ENCODE assay signal across 10 cellular contexts in genomic region chr3:186882881-186883685, GRCh38. TPM values are rescaled to one million over a fixed set of nuclear protein-coding genes. Genes with fewer than 3 reads are reported as not detected.
DNase-seq lines count a peak whose midpoint lies in the region; ATAC-seq and TF ChIP-seq lines count a peak whose summit lies in the region.
"Had no signal": no experiment of that assay in that cellular context is flagged by ENCODE, and none has a peak within 500 bp of the region (broad histone marks: within the 10 kb centered on the region; RNA-seq: fewer than 3 reads in every experiment).

No MANE protein-coding gene starts in this region.

- H3K27me3 Mint-ChIP-seq in CD4-positive, alpha-beta T cell = no peaks in the 10 kb centered on the region
- H3K27me3 Mint-ChIP-seq in activated naive CD8-positive, alpha-beta T cell treated with anti-CD3 and anti-CD28 coated beads, Interleukin-2, amount 10 ng/mL, durations not matched to agents 7 days and 5 days = no peaks in the 10 kb centered on the region
- no peaks in the 10 kb centered on the region for H3K27me3 Mint-ChIP-seq in natural killer cell treated with Interleukin-12 subunit alpha and Interleukin-12 subunit beta and Interleukin-15 and Interleukin-18, amount 100 ng/mL, for 72 hours

- no peaks in the 10 kb centered on the region for H3K9me3 ChIP-seq in CD4-positive, alpha-beta T cell (ENCODE audit: control insufficient read depth, low read length)
- H3K9me3 ChIP-seq in PC-3 (ENCODE audit: low read length) (no peaks in the 10 kb centered on the region), suprapubic skin (no peaks in the 10 kb centered on the region)

- no peaks in the 10 kb centered on the region for H3K27me3 ChIP-seq in CD4-positive, alpha-beta T cell (ENCODE audit: control insufficient read depth, insufficient read depth, low read length)
- no peaks in the 10 kb centered on the region for H3K27me3 ChIP-seq in PC-3 (ENCODE audit: low read length)
- H3K27me3 ChIP-seq in suprapubic skin = no peaks in the 10 kb centered on the region

- H4K20me1 ChIP-seq in PC-3 (ENCODE audit: low read length) = no peaks in the 10 kb centered on the region

- no peak for DNase-seq in CD4-positive, alpha-beta T cell
- peak; percentile 88 for DNase-seq in PC-3
- DNase-seq in activated naive CD8-positive, alpha-beta T cell treated with anti-CD3 and anti-CD28 coated beads, Interleukin-2, amount 10 ng/mL, durations not matched to agents 7 days and 5 days = no peak
- DNase-seq in natural killer cell treated with Interleukin-12 subunit alpha and Interleukin-12 subunit beta and Interleukin-15 and Interleukin-18, amount 100 ng/mL, for 72 hours (ENCODE audit: low spot score) = peak; percentile 77
- DNase-seq in DMS153 (lab: John Stamatoyannopoulos, UW) = no peak
- no peak for DNase-seq in suprapubic skin (ENCODE audit: low spot score in 2 of 2)
- DNase-seq in NCI-H1417 treated with DMSO at 0.1 percent for 48 hours (lab: John Stamatoyannopoulos, UW) = no peak
- DNase-seq: NCI-H446 had no signal

- TF ChIP-seq POLR2A in suprapubic skin (IDR thresholded peaks at IDR 0.05) = no peak

- WGBS in suprapubic skin = 81% methylated on average over 6 of the region's 6 CpGs

- no peak overlapping the region for H3K27ac Mint-ChIP-seq in CD4-positive, alpha-beta T cell
- H3K27ac Mint-ChIP-seq in activated naive CD8-positive, alpha-beta T cell treated with anti-CD3 and anti-CD28 coated beads, Interleukin-2, amount 10 ng/mL, durations not matched to agents 7 days and 5 days = no peak overlapping the region
- peak overlapping the region; percentile 95 to 99 for H3K27ac Mint-ChIP-seq in natural killer cell treated with Interleukin-12 subunit alpha and Interleukin-12 subunit beta and Interleukin-15 and Interleukin-18, amount 100 ng/mL, for 72 hours

- TF ChIP-seq EP300 in suprapubic skin (IDR thresholded peaks at IDR 0.05) = no peak

- no TSS peak for BruUV-seq in PC-3 (replicated peaks; lab: Mats Ljungman, UMichigan)

- ATAC-seq in CD4-positive, alpha-beta T cell (ENCODE audit: poor library complexity) = peak; percentile 29
- ATAC-seq in PC-3 (peak; percentile 98), HG02571 (IDR thresholded peaks at IDR 0.05; ENCODE audit: unreplicated experiment) (no peak)
- peak; percentile 70 for ATAC-seq in activated naive CD8-positive, alpha-beta T cell treated with anti-CD3 and anti-CD28 coated beads, Interleukin-2, amount 10 ng/mL, durations not matched to agents 7 days and 5 days (ENCODE audit: low read depth)
- ATAC-seq in natural killer cell treated with Interleukin-12 subunit alpha and Interleukin-12 subunit beta and Interleukin-15 and Interleukin-18, amount 100 ng/mL, for 72 hours = peak; percentile 91 to 95

- H3K4me1 ChIP-seq in PC-3 (ENCODE audit: insufficient read depth, low read length) = peaks cover 13% of the 10 kb centered on the region
- H3K4me1 ChIP-seq in suprapubic skin = no peaks in the 10 kb centered on the region

- peak overlapping the region; percentile 24; the same call in 1 of the 2 replicates for H3K4me2 ChIP-seq in PC-3 (ENCODE audit: low read length)

- POLR2A ChIA-PET in CD4-positive, alpha-beta T cell (lab: Charles Lee) = no interaction called here
- POLR2A ChIA-PET in PC-3 (lab: Charles Lee; ENCODE audit: unreplicated experiment) = no interaction called here
- POLR2A ChIA-PET in activated naive CD8-positive, alpha-beta T cell treated with anti-CD3 and anti-CD28 coated beads, Interleukin-2, amount 10 ng/mL, durations not matched to agents 7 days and 5 days (lab: Charles Lee) = interaction anchor here (2.3 kb wide), 1 partner anchor 100 kb away, joined by 5 read pairs; the partner anchor contains the start of gene EIF4A2

- no peak overlapping the region for H3K4me3 ChIP-seq in PC-3 (ENCODE audit: low read length)
- no peak overlapping the region for H3K4me3 ChIP-seq in suprapubic skin

- no peaks in the 10 kb centered on the region for H3K36me3 ChIP-seq in PC-3 (ENCODE audit: low read depth, low read length)
- no peaks in the 10 kb centered on the region for H3K36me3 ChIP-seq in suprapubic skin

- no peak for TF ChIP-seq CTCF in CD4-positive, alpha-beta T cell (IDR thresholded peaks at IDR 0.05)
- no peak for TF ChIP-seq CTCF in PC-3 (conservative IDR thresholded peaks at IDR 0.05; ENCODE audit: low read depth, low read length)
- TF ChIP-seq CTCF in suprapubic skin (IDR thresholded peaks at IDR 0.05) = no peak

- no peaks in the 10 kb centered on the region for H3K9me3 Mint-ChIP-seq in CD4-positive, alpha-beta T cell
- H3K9me3 Mint-ChIP-seq in activated naive CD8-positive, alpha-beta T cell treated with anti-CD3 and anti-CD28 coated beads, Interleukin-2, amount 10 ng/mL, durations not matched to agents 7 days and 5 days = peaks cover 1% of the 10 kb centered on the region
- peaks cover 3% of the 10 kb centered on the region for H3K9me3 Mint-ChIP-seq in natural killer cell treated with Interleukin-12 subunit alpha and Interleukin-12 subunit beta and Interleukin-15 and Interleukin-18, amount 100 ng/mL, for 72 hours
- H3K9me3 Mint-ChIP-seq: dendritic cell treated with granulocyte-macrophage colony-stimulating factor and Interleukin-4, amounts not matched to agents 40 ng/mL and 50 ng/mL, for 4 days had no signal

- no peak overlapping the region for H2AFZ ChIP-seq in PC-3 (ENCODE audit: low read length)

- H3F3A ChIP-seq in PC-3 (ENCODE audit: low read length, unreplicated experiment) = no peaks in the 10 kb centered on the region

- H3K9me2 ChIP-seq in PC-3 (replicated peaks; ENCODE audit: low read length) = no peaks in the 10 kb centered on the region

- H3K4me1 Mint-ChIP-seq in CD4-positive, alpha-beta T cell (ENCODE audit: low read depth) = peaks cover 42% of the 10 kb centered on the region
- peaks cover 29% of the 10 kb centered on the region for H3K4me1 Mint-ChIP-seq in activated naive CD8-positive, alpha-beta T cell treated with anti-CD3 and anti-CD28 coated beads, Interleukin-2, amount 10 ng/mL, durations not matched to agents 7 days and 5 days
- H3K4me1 Mint-ChIP-seq in natural killer cell treated with Interleukin-12 subunit alpha and Interleukin-12 subunit beta and Interleukin-15 and Interleukin-18, amount 100 ng/mL, for 72 hours (ENCODE audit: low read depth in 2 of 2) = peaks cover 53 to 54% of the 10 kb centered on the region in 2 donors

- H3K9ac ChIP-seq in PC-3 (ENCODE audit: low read length) = no peak overlapping the region

- CTCF ChIA-PET in CD4-positive, alpha-beta T cell (lab: Charles Lee) = no interaction called here
- CTCF ChIA-PET in PC-3 (lab: Charles Lee) = no interaction called here

- H3K27ac ChIP-seq in CD4-positive, alpha-beta T cell (ENCODE audit: low read depth, low read length) = no peak overlapping the region
- H3K27ac ChIP-seq in PC-3 (ENCODE audit: low read length) (peak overlapping the region; percentile 9; the same call in 1 of the 2 replicates), suprapubic skin (no peak overlapping the region)

- intact Hi-C loops in CD4-positive, alpha-beta T cell (cut with DNase I, micrococcal nuclease) = no loop called here
- intact Hi-C loops in PC-3 (cut with micrococcal nuclease) = no loop called here

- no peak overlapping the region for H3K4me3 Mint-ChIP-seq in CD4-positive, alpha-beta T cell
- H3K4me3 Mint-ChIP-seq in activated naive CD8-positive, alpha-beta T cell treated with anti-CD3 and anti-CD28 coated beads, Interleukin-2, amount 10 ng/mL, durations not matched to agents 7 days and 5 days = no peak overlapping the region
- peak overlapping the region; percentile 67 for H3K4me3 Mint-ChIP-seq in natural killer cell treated with Interleukin-12 subunit alpha and Interleukin-12 subunit beta and Interleukin-15 and Interleukin-18, amount 100 ng/mL, for 72 hours
- H3K4me3 Mint-ChIP-seq: dendritic cell treated with granulocyte-macrophage colony-stimulating factor and Interleukin-4, amounts not matched to agents 40 ng/mL and 50 ng/mL, for 4 days had no signal

- no peaks in the 10 kb centered on the region for H3K79me2 ChIP-seq in PC-3 (ENCODE audit: low read length)

- H3K36me3 Mint-ChIP-seq in CD4-positive, alpha-beta T cell (ENCODE audit: low read depth) = no peaks in the 10 kb centered on the region
- H3K36me3 Mint-ChIP-seq in activated naive CD8-positive, alpha-beta T cell treated with anti-CD3 and anti-CD28 coated beads, Interleukin-2, amount 10 ng/mL, durations not matched to agents 7 days and 5 days = no peaks in the 10 kb centered on the region
- H3K36me3 Mint-ChIP-seq in natural killer cell treated with Interleukin-12 subunit alpha and Interleukin-12 subunit beta and Interleukin-15 and Interleukin-18, amount 100 ng/mL, for 72 hours = peaks cover 6% of the 10 kb centered on the region

RNA-seq across cellular contexts. Expression of gene ADIPOQ, which starts 40.6 kb away (rescaled TPM):
- not detected for total RNA-seq in CD4-positive, alpha-beta T cell
- not detected in 2 replicates for total RNA-seq in PC-3 (2014; rRNA removed)
- not detected for total RNA-seq in activated naive CD8-positive, alpha-beta T cell treated with anti-CD3 and anti-CD28 coated beads, Interleukin-2, amount 10 ng/mL, durations not matched to agents 7 days and 5 days
- total RNA-seq in natural killer cell treated with Interleukin-12 subunit alpha and Interleukin-12 subunit beta and Interleukin-15 and Interleukin-18, amount 100 ng/mL, for 72 hours = not detected
- 10 to 100 TPM; 10.7 to 21.6 (median 19.7) TPM for total RNA-seq in suprapubic skin

RNA-seq across cellular contexts. Expression of gene ST6GAL1, which starts 47.2 kb away (rescaled TPM):
- 10 to 100 TPM; 27.6 to 29.1 TPM for total RNA-seq in CD4-positive, alpha-beta T cell
- total RNA-seq in PC-3 (2014; rRNA removed) = 8.6 and 9.4 TPM in 2 replicates
- 100 to 1,000 TPM; 142 to 150 TPM for total RNA-seq in activated naive CD8-positive, alpha-beta T cell treated with anti-CD3 and anti-CD28 coated beads, Interleukin-2, amount 10 ng/mL, durations not matched to agents 7 days and 5 days
- total RNA-seq in natural killer cell treated with Interleukin-12 subunit alpha and Interleukin-12 subunit beta and Interleukin-15 and Interleukin-18, amount 100 ng/mL, for 72 hours = 100 to 1,000 TPM; 179 to 304 TPM
- total RNA-seq in suprapubic skin = 10 to 100 TPM; 23.9 to 42.2 (median 31.9) TPM

Comparison
In these comparisons a context has a peak if more than half of its experiments do, and no peak if none do; other contexts are left out.
1. DNase-seq: peak in PC-3 (single experiment) and natural killer cell treated with Interleukin-12 subunit alpha and Interleukin-12 subunit beta and Interleukin-15 and Interleukin-18, amount 100 ng/mL, for 72 hours (single experiment); none in CD4-positive, alpha-beta T cell (0 of 10), activated naive CD8-positive, alpha-beta T cell treated with anti-CD3 and anti-CD28 coated beads, Interleukin-2, amount 10 ng/mL, durations not matched to agents 7 days and 5 days (single experiment), DMS153 (single experiment), suprapubic skin (0 of 2) and NCI-H1417 treated with DMSO at 0.1 percent for 48 hours (single experiment).
2. H3K27ac Mint-ChIP-seq: peak in natural killer cell treated with Interleukin-12 subunit alpha and Interleukin-12 subunit beta and Interleukin-15 and Interleukin-18, amount 100 ng/mL, for 72 hours (2 of 2); none in CD4-positive, alpha-beta T cell (single experiment) and activated naive CD8-positive, alpha-beta T cell treated with anti-CD3 and anti-CD28 coated beads, Interleukin-2, amount 10 ng/mL, durations not matched to agents 7 days and 5 days (single experiment).
3. RNA of gene ADIPOQ, which starts 40.6 kb away (total RNA-seq): 10.7 to 21.6 TPM in suprapubic skin; not detected in CD4-positive, alpha-beta T cell, not detected in PC-3, not detected in activated naive CD8-positive, alpha-beta T cell treated with anti-CD3 and anti-CD28 coated beads, Interleukin-2, amount 10 ng/mL, durations not matched to agents 7 days and 5 days and not detected in natural killer cell treated with Interleukin-12 subunit alpha and Interleukin-12 subunit beta and Interleukin-15 and Interleukin-18, amount 100 ng/mL, for 72 hours; every median in the first group is over 10 times any median in the second.